ENCODE assay signal across 23 cellular contexts in genomic region chr12:30640392-30640791, GRCh38.
"Had no signal": no experiment of that assay in that cellular context is flagged by ENCODE, and none has a peak within 500 bp of the region (broad histone marks: within the 10 kb centered on the region; RNA-seq: fewer than 3 reads in every experiment).

No MANE protein-coding gene starts in this region.

- H3K9me3 ChIP-seq: SJSA1 had no signal

- H3K4me3 ChIP-seq: SJSA1, SK-N-MC had no signal

- H3K4me1 ChIP-seq: SJSA1 had no signal

- DNase-seq: Kasumi-1, MM.1S, NCI-H1092 treated with DMSO at 0.1 percent for 48 hours, NCI-H1436, NCI-H187, NCI-H2029, NCI-H2081 treated with DMSO at 0.1 percent for 48 hours, NCI-H2171, NCI-H226, NCI-H446, NCI-H510A, NCI-H524 treated with DMSO at 0.1 percent for 48 hours, NCI-H69, NCI-H774, Right ventricle myocardium superior, RPMI8226, SIG-M5 had no signal

- H3K9ac ChIP-seq: KMS-11 had no signal

- H3K27ac ChIP-seq: HL-60, KMS-11, SJSA1, SK-N-MC had no signal

- H3K4me2 ChIP-seq: KMS-11 had no signal

- FAIRE-seq: HTR-8/SVneo, RCC 7860 had no signal

- H3K27me3 ChIP-seq: SJSA1 had no signal
